ENCODE assay signal across 11 cellular contexts in genomic region chr1:109636201-109636952, GRCh38. TPM values are rescaled to one million over a fixed set of nuclear protein-coding genes. Genes with fewer than 3 reads are reported as not detected.
DNase-seq lines count a peak whose midpoint lies in the region; ATAC-seq and TF ChIP-seq lines count a peak whose summit lies in the region.
"Had no signal": no experiment of that assay in that cellular context is flagged by ENCODE, and none has a peak within 500 bp of the region (broad histone marks: within the 10 kb centered on the region; RNA-seq: fewer than 3 reads in every experiment).

No MANE protein-coding gene starts in this region.

- intact Hi-C loops in heart right ventricle (cut with DNase I): loop anchor here in 2 of 10 donors (10.0 kb wide), 1 partner anchor 348 kb away; the partner anchor contains the start of gene AHCYL1 (in 2 of the 2)
- intact Hi-C loops in sciatic nerve (cut with DNase I): no loop called here
- intact Hi-C loops in esophagus squamous epithelium (cut with DNase I): loop anchor here (5.0 kb wide), 1 partner anchor 94 kb away; no protein-coding TSS in a partner anchor

- no peak overlapping the region for H3K4me3 ChIP-seq in SK-N-SH (ENCODE audit: low read depth in 2 of 2, low read length in 1 of 2)
- no peak overlapping the region for H3K4me3 ChIP-seq in heart right ventricle
- H3K4me3 ChIP-seq in esophagus squamous epithelium: no peak overlapping the region

- no peak overlapping the region for H3K27ac ChIP-seq in H9 (ENCODE audit: insufficient read length, low read depth, low read length)
- H3K27ac ChIP-seq in SK-N-SH (ENCODE audit: low read depth in 2 of 2, low read length in 1 of 2): peak overlapping the region; percentile 13 to 98; a peak in 3 of 4 replicates
- no peak overlapping the region for H3K27ac ChIP-seq in heart right ventricle
- H3K27ac ChIP-seq in esophagus squamous epithelium: no peak overlapping the region

- H3K4me1 Mint-ChIP-seq in H9: peaks cover 22 to 36% of the 10 kb centered on the region in 2 experiments

- H2AFZ ChIP-seq in H9 (ENCODE audit: low read length): no peak overlapping the region
- H2AFZ ChIP-seq in SK-N-SH (ENCODE audit: low read depth): no peak overlapping the region

- no peak overlapping the region for H3K4ac ChIP-seq in H9 (ENCODE audit: low read depth, low read length)

- H3K79me1 ChIP-seq in H9 (ENCODE audit: insufficient read depth, low read depth, low read length, poor library complexity, severe bottlenecking): no peaks in the 10 kb centered on the region

- no peak overlapping the region for H4K5ac ChIP-seq in H9 (ENCODE audit: insufficient read length, low read depth, low read length)

- no peak overlapping the region for H2BK20ac ChIP-seq in H9 (ENCODE audit: low read depth, low read length, poor library complexity, severe bottlenecking)

- no peak overlapping the region for H4K8ac ChIP-seq in H9 (replicated peaks; ENCODE audit: insufficient read length, low read depth, low read length)

- H3K9me3 Mint-ChIP-seq in H9: no peaks in the 10 kb centered on the region
- H3K9me3 Mint-ChIP-seq: activated naive CD4-positive, alpha-beta T cell treated with anti-CD3 and anti-CD28 coated beads for 36 hours had no signal

- H3K23me2 ChIP-seq in H9 (ENCODE audit: insufficient read length, low read depth, low read length, poor library complexity, severe bottlenecking): no peaks in the 10 kb centered on the region

- H3K79me2 ChIP-seq in H9 (ENCODE audit: insufficient read depth, low read length) (no peaks in the 10 kb centered on the region), SK-N-SH (ENCODE audit: insufficient read depth) (no peaks in the 10 kb centered on the region)

- no peaks in the 10 kb centered on the region for H3K9me2 ChIP-seq in SK-N-SH

- H4K20me1 ChIP-seq in H9 (ENCODE audit: control insufficient read depth, insufficient read depth, insufficient read length) (no peaks in the 10 kb centered on the region), SK-N-SH (ENCODE audit: insufficient read depth) (no peaks in the 10 kb centered on the region)

- H3F3A ChIP-seq in SK-N-SH (replicated peaks; ENCODE audit: insufficient read depth): peaks cover 4% of the 10 kb centered on the region

- ATAC-seq in heart right ventricle (peak; percentile 23 to 43 (median 32)), sciatic nerve (peak; percentile 79)
- no peak for ATAC-seq in stimulated activated naive CD8-positive, alpha-beta T cell treated with anti-CD3 and anti-CD28 coated beads, Interleukin-15, Interleukin-2, amounts not matched to agents 100 U/mL and 50 U/mL, for 24 hours

- H3K14ac ChIP-seq in H9 (ENCODE audit: insufficient read depth, low read length): no peak overlapping the region; the same call in 1 of the 2 replicates

- H3K9ac ChIP-seq in H9 (ENCODE audit: extremely low read depth, insufficient read length, low read length) (no peak overlapping the region), SK-N-SH (no peak overlapping the region)

- POLR2A ChIA-PET in SK-N-SH (lab: Yijun Ruan, JAX): interaction anchor here (1.0 kb wide), 1 partner anchor 88 kb away, joined by 5 read pairs; the partner anchor contains the start of gene GNAI3

- H2BK12ac ChIP-seq in H9 (ENCODE audit: insufficient read length, low read depth, low read length): no peak overlapping the region

- no peaks in the 10 kb centered on the region for H3K9me3 ChIP-seq in H9 (ENCODE audit: control insufficient read depth, low read depth, low read length)
- no peaks in the 10 kb centered on the region; the same call in 1 of the 2 replicates for H3K9me3 ChIP-seq in SK-N-SH
- H3K9me3 ChIP-seq in heart right ventricle: no peaks in the 10 kb centered on the region
- no peaks in the 10 kb centered on the region for H3K9me3 ChIP-seq in esophagus squamous epithelium

- no peak overlapping the region for H3K56ac ChIP-seq in H9 (ENCODE audit: insufficient read length, low read depth, low read length)

- TF ChIP-seq RAD21 in SK-N-SH (IDR thresholded peaks at IDR 0.05; ENCODE audit: low read length): no peak

- H3K36me3 Mint-ChIP-seq in H9 (ENCODE audit: insufficient read depth in 1 of 3, low read depth in 3 of 3): peaks cover 2 to 4% (median 3%) of the 10 kb centered on the region in 3 experiments; a peak in 5 of 7 replicates

- no peak for TF ChIP-seq POLR2A in esophagus squamous epithelium (IDR thresholded peaks at IDR 0.05)

- no peak for TF ChIP-seq EP300 in SK-N-SH (IDR thresholded peaks at IDR 0.05; ENCODE audit: borderline replicate concordance in 1 of 2, low read depth in 1 of 2, low read length in 1 of 2)

- H3K27ac Mint-ChIP-seq in H9: peak overlapping the region; percentile 45 to 96 (median 95)

- no peak overlapping the region for H4K91ac ChIP-seq in H9 (ENCODE audit: insufficient read length, low read depth, low read length)

- no peak overlapping the region for H2BK15ac ChIP-seq in H9 (ENCODE audit: low read depth, low read length)

- no peak overlapping the region for H2BK120ac ChIP-seq in H9 (ENCODE audit: low read depth, low read length, poor library complexity, severe bottlenecking)

- H3K4me2 ChIP-seq in H9 (ENCODE audit: insufficient read depth, insufficient read length, low read length) (no peak overlapping the region), SK-N-SH (peak overlapping the region; percentile 29; the same call in 1 of the 2 replicates)

- no peak overlapping the region for H2BK5ac ChIP-seq in H9 (ENCODE audit: insufficient read length, low read length)

- H3K23ac ChIP-seq in H9 (ENCODE audit: insufficient read length, low read depth, low read length): no peak overlapping the region

- peak overlapping the region; percentile 11 for H3K18ac ChIP-seq in H9 (ENCODE audit: insufficient read length, low read depth, low read length)

- WGBS in H9 (ENCODE audit: extremely low coverage, insufficient read length, low lambda C conversion rate): no CpG with 5 or more reads among the region's 9 CpGs
- WGBS in SK-N-SH (ENCODE audit: low lambda C conversion rate): 79% methylated on average over 8 of the region's 9 CpGs
- WGBS in heart right ventricle, 2 donors: 47 to 54% methylated on average over 9 of the region's 9 CpGs
- WGBS in esophagus squamous epithelium, 2 donors: 35 to 44% methylated on average over 7 to 8 of the region's 9 CpGs

- TF ChIP-seq CTCF in H9 (conservative IDR thresholded peaks at IDR 0.05): no peak
- no peak for TF ChIP-seq CTCF in SK-N-SH (IDR thresholded peaks at IDR 0.05)
- no peak for TF ChIP-seq CTCF in heart right ventricle (IDR thresholded peaks at IDR 0.05)
- no peak for TF ChIP-seq CTCF in esophagus squamous epithelium (IDR thresholded peaks at IDR 0.05)

- H2AK5ac ChIP-seq in H9 (ENCODE audit: insufficient read length, low read length): no peak overlapping the region

- peaks cover 7% of the 10 kb centered on the region; the same call in 1 of the 2 replicates for H3K4me1 ChIP-seq in H9 (ENCODE audit: insufficient read depth, low read length)
- peaks cover 7 to 88% of the 10 kb centered on the region in 2 experiments; a peak in 3 of 4 replicates for H3K4me1 ChIP-seq in SK-N-SH (ENCODE audit: control insufficient read depth in 1 of 2, insufficient read depth in 2 of 2, low read depth in 1 of 2, low read length in 1 of 2)
- H3K4me1 ChIP-seq in heart right ventricle: peaks cover 2 to 28% (median 12%) of the 10 kb centered on the region in 9 donors
- peaks cover 0 to 50% (median 10%) of the 10 kb centered on the region in 3 donors for H3K4me1 ChIP-seq in esophagus squamous epithelium

- no peak overlapping the region for H3T11ph ChIP-seq in H9 (ENCODE audit: low read length)

- H3K27me3 ChIP-seq in H9 (ENCODE audit: insufficient read depth, low read length) (no peaks in the 10 kb centered on the region), SK-N-SH (ENCODE audit: insufficient read depth) (no peaks in the 10 kb centered on the region), heart right ventricle (no peaks in the 10 kb centered on the region), esophagus squamous epithelium (no peaks in the 10 kb centered on the region)

- H3K4me3 Mint-ChIP-seq in H9: peak overlapping the region in 1 of 2 experiments; percentile 42; a peak in 3 of 5 replicates
- H3K4me3 Mint-ChIP-seq: activated naive CD4-positive, alpha-beta T cell treated with anti-CD3 and anti-CD28 coated beads for 36 hours had no signal

- DNase-seq in H9 (peak; percentile 55), SK-N-SH (no peak), heart right ventricle (no peak), sciatic nerve (ENCODE audit: low spot score) (no peak), GF-D8 (lab: John Stamatoyannopoulos, UW) (no peak), esophagus squamous epithelium (lab: John Stamatoyannopoulos, UW) (no peak), T-helper 2 cell (no peak)
- DNase-seq in stimulated activated naive CD8-positive, alpha-beta T cell treated with anti-CD3 and anti-CD28 coated beads, Interleukin-15, Interleukin-2, amounts not matched to agents 100 U/mL and 50 U/mL, for 24 hours: no peak
- DNase-seq: activated naive CD4-positive, alpha-beta T cell treated with anti-CD3 and anti-CD28 coated beads for 36 hours; NCI-H524 had no signal

- peaks cover 9 to 12% of the 10 kb centered on the region in 2 experiments for H3K36me3 ChIP-seq in SK-N-SH (replicated peaks in 1 of 2; ENCODE audit: control insufficient read depth in 1 of 2, insufficient read depth in 2 of 2, low read length in 1 of 2)
- peaks cover 0 to 9% (median 4%) of the 10 kb centered on the region in 9 donors for H3K36me3 ChIP-seq in heart right ventricle
- H3K36me3 ChIP-seq in esophagus squamous epithelium: peaks cover 0 to 7% (median 0%) of the 10 kb centered on the region in 3 donors

- H3K27me3 Mint-ChIP-seq in H9 (ENCODE audit: low read depth): peaks cover 5% of the 10 kb centered on the region; the same call in 1 of the 2 replicates

- CTCF ChIA-PET in SK-N-SH (lab: Yijun Ruan, JAX): interaction anchor here (0.6 to 9.5 kb wide), 12 partner anchors 9 to 418 kb away, joined by 3 to 169 read pairs (median 20); partner anchors contain the start of genes AHCYL1, AMPD2, GNAI3 and GNAT2

RNA-seq across cellular contexts. Expression of gene AMPD2, which starts 16.7 kb away (rescaled TPM):
- total RNA-seq in H9 (2021) (63.0 and 65.1 TPM in 2 replicates), heart right ventricle (10 to 100 TPM in 7 of 10 donors, 1 to 10 TPM in 3; 6.4 to 18.2 (median 11.5) TPM), sciatic nerve (49.5 TPM), esophagus squamous epithelium (10 to 100 TPM; 18.5 to 51.5 (median 24.4) TPM)
- polyA plus RNA-seq in SK-N-SH (2012; rRNA removed) (59.1 and 63.7 TPM in 2 replicates), heart right ventricle (10 to 100 TPM; 12.3 to 15.2 TPM)
- polyA plus RNA-seq in SK-N-SH (2012; cell fraction: cytosol; rRNA removed): 14.5 and 22.9 TPM in 2 replicates
- 359 and 387 TPM in 2 replicates for polyA plus RNA-seq in SK-N-SH (2012; cell fraction: nucleus; rRNA removed)

RNA-seq across cellular contexts. Expression of gene GNAT2, which starts 17.0 kb away (rescaled TPM):
- 0.20 TPM in 1 of 2 replicates, not detected in the other for total RNA-seq in H9 (2021)
- polyA plus RNA-seq in SK-N-SH (2012; rRNA removed): 0.16 TPM in 2 replicates
- polyA plus RNA-seq in SK-N-SH (2012; cell fraction: cytosol; rRNA removed): 0.14 and 0.18 TPM in 2 replicates
- polyA plus RNA-seq in SK-N-SH (2012; cell fraction: nucleus; rRNA removed): 0.04 and 0.19 TPM in 2 replicates
- total RNA-seq in heart right ventricle: not detected
- under 1 TPM in 1 of 2 donors, not detected in 1; 0.04 TPM for polyA plus RNA-seq in heart right ventricle
- not detected for total RNA-seq in sciatic nerve
- not detected for total RNA-seq in esophagus squamous epithelium
- total RNA-seq: posterior vena cava had no signal

RNA-seq across cellular contexts. Expression of gene GSTM4, which starts 19.5 kb away (rescaled TPM):
- 22.0 and 24.6 TPM in 2 replicates for total RNA-seq in H9 (2021)
- polyA plus RNA-seq in SK-N-SH (2012; rRNA removed): 34.2 and 36.1 TPM in 2 replicates
- polyA plus RNA-seq in SK-N-SH (2012; cell fraction: cytosol; rRNA removed): 25.0 and 27.9 TPM in 2 replicates
- polyA plus RNA-seq in SK-N-SH (2012; cell fraction: nucleus; rRNA removed): 35.2 and 36.6 TPM in 2 replicates
- 10 to 100 TPM; 29.9 to 62.1 (median 43.5) TPM for total RNA-seq in heart right ventricle
- 10 to 100 TPM; 22.8 to 41.3 TPM for polyA plus RNA-seq in heart right ventricle
- 36.7 TPM for total RNA-seq in sciatic nerve
- total RNA-seq in esophagus squamous epithelium: 10 to 100 TPM; 13.5 to 53.5 (median 29.4) TPM

RNA-seq across cellular contexts. Expression of gene GSTM2, which starts 31.5 kb away (rescaled TPM):
- total RNA-seq in H9 (2021): 14.9 and 15.3 TPM in 2 replicates
- polyA plus RNA-seq in SK-N-SH (2012; rRNA removed): 70.2 and 97.6 TPM in 2 replicates
- polyA plus RNA-seq in SK-N-SH (2012; cell fraction: cytosol; rRNA removed): 23.0 and 24.2 TPM in 2 replicates
- polyA plus RNA-seq in SK-N-SH (2012; cell fraction: nucleus; rRNA removed): 693 and 732 TPM in 2 replicates
- total RNA-seq in heart right ventricle: 10 to 100 TPM; 56.9 to 93.3 (median 68.1) TPM
- 100 to 1,000 TPM in 1 of 2 donors, 10 to 100 TPM in 1; 23.1 to 113 TPM for polyA plus RNA-seq in heart right ventricle
- total RNA-seq in sciatic nerve: 194 TPM
- 10 to 100 TPM; 17.8 to 87.9 (median 46.2) TPM for total RNA-seq in esophagus squamous epithelium

RNA-seq across cellular contexts. Expression of gene GSTM1, which starts 51.2 kb away (rescaled TPM):
- total RNA-seq in H9 (2021) (19.5 and 20.7 TPM in 2 replicates), heart right ventricle (10 to 100 TPM in 6 of 10 donors, not detected in 4; 28.7 to 57.7 (median 36.9) TPM), sciatic nerve (91.5 TPM), esophagus squamous epithelium (100 to 1,000 TPM in 1 of 4 donors, under 1 TPM in 1, not detected in 2; 0.83 to 299 TPM)
- polyA plus RNA-seq in SK-N-SH (2012; rRNA removed) (not detected in 2 replicates), heart right ventricle (10 to 100 TPM in 1 of 2 donors, under 1 TPM in 1; 0.19 to 39.6 TPM)
- 0.03 TPM in 2 replicates for polyA plus RNA-seq in SK-N-SH (2012; cell fraction: cytosol; rRNA removed)
- 0.14 and 0.17 TPM in 2 replicates for polyA plus RNA-seq in SK-N-SH (2012; cell fraction: nucleus; rRNA removed)
- total RNA-seq: activated naive CD4-positive, alpha-beta T cell treated with anti-CD3 and anti-CD28 coated beads for 36 hours; posterior vena cava had no signal

Comparison
In these comparisons a context has a peak if more than half of its experiments do, and no peak if none do; other contexts are left out.
1. H3K27ac ChIP-seq: peak in SK-N-SH (2 of 2); none in H9 (single experiment), heart right ventricle (0 of 10) and esophagus squamous epithelium (0 of 4).